In genomic region chr17:75049057-75049456, GRCh38 we compare ENCODE assay signal across 1 cellular context.
TF ChIP-seq lines count a peak whose summit lies in the region.

No MANE protein-coding gene starts in this region.

TF ChIP-seq in SK-N-SH, 30 proteins besides CTCF, POLR2A, EP300 and RAD21 (continued from another document):
- no peak for TF ChIP-seq REST (IDR thresholded peaks at IDR 0.05; ENCODE audit: low read depth, low read length)
- no peak for TF ChIP-seq TCF12 (IDR thresholded peaks at IDR 0.05)
- no peak for TF ChIP-seq NRF1 (IDR thresholded peaks at IDR 0.05; ENCODE audit: low read depth, low read length)
- TF ChIP-seq NFIC (IDR thresholded peaks at IDR 0.05; ENCODE audit: borderline replicate concordance): no peak
